10 cellular contexts compared by ENCODE assay signal in the genomic region with DNA sequence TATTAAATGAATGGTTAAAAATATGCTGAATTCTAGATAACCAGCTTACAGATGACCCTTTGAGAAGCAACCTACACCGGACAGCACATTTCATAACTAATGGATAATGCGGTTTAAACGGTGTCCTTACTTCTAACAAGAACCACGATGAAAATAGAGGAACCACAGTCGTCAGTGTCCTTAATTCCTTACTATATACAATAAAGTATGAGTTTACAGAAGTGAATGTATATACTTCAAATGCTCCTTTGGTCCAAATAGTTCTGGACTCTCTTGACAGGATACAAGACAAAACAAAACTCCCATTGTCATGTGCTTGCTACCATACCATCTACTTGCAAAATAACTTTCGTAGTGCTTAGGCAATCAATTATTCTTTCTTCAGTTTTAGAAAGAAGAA. TPM values are rescaled to one million over a fixed set of nuclear protein-coding genes. Genes with fewer than 3 reads are reported as not detected.
A peak's percentile ranks its signal among the peaks of the same experiment; 100 is the strongest.
DNase-seq lines count a peak whose midpoint lies in the region; ATAC-seq and TF ChIP-seq lines count a peak whose summit lies in the region.
"Had no signal": no experiment of that assay in that cellular context is flagged by ENCODE, and none has a peak within 500 bp of the region (broad histone marks: within the 10 kb centered on the region; RNA-seq: fewer than 3 reads in every experiment).

No MANE protein-coding gene starts in this region.

- peak in 1 of 4 donors; percentile 25 for TF ChIP-seq POLR2A in upper lobe of left lung (IDR thresholded peaks at IDR 0.05)

- H3K9me3 Mint-ChIP-seq in activated CD8-positive, alpha-beta T cell treated with anti-CD3 and anti-CD28 coated beads for 36 hours = peaks cover 2% of the 10 kb centered on the region

- no peaks in the 10 kb centered on the region for H3K36me3 ChIP-seq in right atrium auricular region
- H3K36me3 ChIP-seq in iPS-20b (ENCODE audit: insufficient read depth, low read depth, low read length) = peaks cover 4% of the 10 kb centered on the region; the same call in 1 of the 2 replicates
- H3K36me3 ChIP-seq in upper lobe of left lung = peaks cover 0 to 12% (median 0%) of the 10 kb centered on the region in 4 donors

- peak overlapping the region; percentile 88 for H3K4me3 Mint-ChIP-seq in activated CD8-positive, alpha-beta T cell treated with anti-CD3 and anti-CD28 coated beads for 36 hours

- no peak for ATAC-seq in activated CD8-positive, alpha-beta T cell treated with anti-CD3 and anti-CD28 coated beads for 36 hours
- ATAC-seq in upper lobe of left lung (ENCODE audit: low FRiP score in 2 of 2) (no peak), HG03460 (IDR thresholded peaks at IDR 0.05; ENCODE audit: unreplicated experiment) (no peak)

- in situ Hi-C loops in KBM-7 (cut with MboI; ENCODE audit: low pct_unique_long_range_greater_than_20kb, low sequenced_read_pairs) = no loop called here

- H3K4me1 ChIP-seq in right atrium auricular region (peaks cover 0 to 46% of the 10 kb centered on the region in 2 donors), iPS-20b (ENCODE audit: insufficient read depth, low read length) (peaks cover 11% of the 10 kb centered on the region), upper lobe of left lung (peaks cover 37 to 61% (median 49%) of the 10 kb centered on the region in 4 donors)
- H3K4me1 ChIP-seq: parathyroid adenoma had no signal

- H3K36me3 Mint-ChIP-seq in activated CD8-positive, alpha-beta T cell treated with anti-CD3 and anti-CD28 coated beads for 36 hours (ENCODE audit: low read depth) = peaks cover 71% of the 10 kb centered on the region

- 67 to 72% methylated on average over 6 of the region's 6 CpGs for WGBS in upper lobe of left lung, 2 donors

- H3K27me3 ChIP-seq in right atrium auricular region = no peaks in the 10 kb centered on the region
- no peaks in the 10 kb centered on the region for H3K27me3 ChIP-seq in iPS-20b (ENCODE audit: insufficient read depth, low read length)
- no peaks in the 10 kb centered on the region for H3K27me3 ChIP-seq in upper lobe of left lung

- DNase-seq in right atrium auricular region (ENCODE audit: low spot score) (no peak), cardiac septum (ENCODE audit: low spot score) (no peak), upper lobe of left lung (no peak), NCI-H1694 (lab: John Stamatoyannopoulos, UW) (no peak), KBM-7 (no peak)
- no peak for DNase-seq in activated CD8-positive, alpha-beta T cell treated with anti-CD3 and anti-CD28 coated beads for 36 hours
- DNase-seq: activated effector memory CD4-positive, alpha-beta T cell treated with Interleukin-2 at 50 U/mL for 16 hours had no signal

- H3K4me3 ChIP-seq in right atrium auricular region (peak overlapping the region; percentile 81 to 84), iPS-20b (ENCODE audit: low read length) (peak overlapping the region; percentile 91; the same call in 1 of the 2 replicates), upper lobe of left lung (peak overlapping the region; percentile 18 to 86 (median 77))

- intact Hi-C loops in cardiac septum (cut with DNase I) = loop anchor here (10.0 kb wide), 1 partner anchor 182 kb away; no protein-coding TSS in a partner anchor
- intact Hi-C loops in activated CD8-positive, alpha-beta T cell treated with anti-CD3 and anti-CD28 coated beads for 36 hours (cut with micrococcal nuclease) = loop anchor here (5.0 kb wide), 1 partner anchor 145 kb away; no protein-coding TSS in a partner anchor

- POLR2A ChIA-PET in activated CD8-positive, alpha-beta T cell treated with anti-CD3 and anti-CD28 coated beads for 36 hours (lab: Charles Lee) = interaction anchor here (0.8 to 2.8 kb wide), 7 partner anchors 24 to 180 kb away, joined by 3 to 17 read pairs (median 4); no protein-coding TSS in a partner anchor

- peaks cover 43% of the 10 kb centered on the region for H3K4me1 Mint-ChIP-seq in activated CD8-positive, alpha-beta T cell treated with anti-CD3 and anti-CD28 coated beads for 36 hours (ENCODE audit: low read depth)

- TF ChIP-seq CTCF in right atrium auricular region (IDR thresholded peaks at IDR 0.05) (no peak), upper lobe of left lung (IDR thresholded peaks at IDR 0.05) (no peak)
- no peak for TF ChIP-seq CTCF in activated CD8-positive, alpha-beta T cell treated with anti-CD3 and anti-CD28 coated beads for 36 hours (IDR thresholded peaks at IDR 0.05)

- H3K27ac Mint-ChIP-seq in activated CD8-positive, alpha-beta T cell treated with anti-CD3 and anti-CD28 coated beads for 36 hours = peak overlapping the region; percentile 96

- no peak for TF ChIP-seq EP300 in upper lobe of left lung (IDR thresholded peaks at IDR 0.05)

- no peaks in the 10 kb centered on the region for H3K27me3 Mint-ChIP-seq in activated CD8-positive, alpha-beta T cell treated with anti-CD3 and anti-CD28 coated beads for 36 hours

- peak overlapping the region; percentile 6 to 94 for H3K27ac ChIP-seq in right atrium auricular region
- H3K27ac ChIP-seq in iPS-20b (ENCODE audit: low read length) = no peak overlapping the region
- peak overlapping the region; percentile 98 to 100 (median 98) for H3K27ac ChIP-seq in upper lobe of left lung
- H3K27ac ChIP-seq: parathyroid adenoma had no signal

- H3K9ac ChIP-seq in iPS-20b (ENCODE audit: low read depth, low read length) = no peak overlapping the region; the same call in 1 of the 2 replicates
- H3K9ac ChIP-seq: parathyroid adenoma had no signal

- H3K9me3 ChIP-seq in right atrium auricular region (no peaks in the 10 kb centered on the region), iPS-20b (ENCODE audit: insufficient read depth, low read depth, low read length) (no peaks in the 10 kb centered on the region), upper lobe of left lung (no peaks in the 10 kb centered on the region)

- CTCF ChIA-PET in activated CD8-positive, alpha-beta T cell treated with anti-CD3 and anti-CD28 coated beads for 36 hours (lab: Charles Lee) = interaction anchor here (1.1 kb wide), 2 partner anchors 12 to 64 kb away, joined by 3 to 6 read pairs; no protein-coding TSS in a partner anchor

RNA-seq across cellular contexts. Expression of gene NAMPT, which starts 2.4 kb away (rescaled TPM):
- total RNA-seq in right atrium auricular region = 100 to 1,000 TPM; 143 to 194 TPM
- 121 TPM for total RNA-seq in cardiac septum
- total RNA-seq in activated CD8-positive, alpha-beta T cell treated with anti-CD3 and anti-CD28 coated beads for 36 hours = 100 to 1,000 TPM; 790 to 812 TPM
- total RNA-seq in upper lobe of left lung = 100 to 1,000 TPM; 129 to 326 (median 212) TPM
